In the genomic region with DNA sequence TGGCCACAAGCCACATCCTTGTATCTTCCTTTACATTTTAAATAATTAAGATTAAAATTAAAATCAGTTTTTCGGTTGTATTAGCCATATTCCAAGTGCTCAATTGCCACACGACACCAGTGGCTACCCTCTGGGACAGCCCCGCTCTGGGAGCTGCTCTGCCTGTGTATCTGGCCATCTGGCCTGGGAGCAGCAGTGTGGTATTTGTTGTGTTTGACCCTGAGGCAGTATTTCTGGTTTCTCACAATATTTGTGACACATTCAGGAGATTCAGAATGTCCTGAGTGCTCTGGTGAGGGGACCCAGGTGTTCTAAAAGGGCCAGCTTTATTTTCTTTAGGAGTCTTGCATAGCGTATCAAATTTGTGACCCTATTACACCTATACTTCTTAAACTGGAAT, we compare ENCODE assay signal across 24 cellular contexts.
"Had no signal": no experiment of that assay in that cellular context is flagged by ENCODE, and none has a peak within 500 bp of the region (broad histone marks: within the 10 kb centered on the region; RNA-seq: fewer than 3 reads in every experiment).

No MANE protein-coding gene starts in this region.

- H3K9me3 ChIP-seq: colonic mucosa, esophagus muscularis mucosa, esophagus squamous epithelium, gastrocnemius medialis, gastroesophageal sphincter had no signal

- ATAC-seq: effector memory CD8-positive, alpha-beta T cell; esophagus mucosa; foreskin keratinocyte; gastrocnemius medialis; gastroesophageal sphincter; heart left ventricle; heart right ventricle had no signal

- H3K27me3 Mint-ChIP-seq: dendritic cell treated with granulocyte-macrophage colony-stimulating factor and Interleukin-4, amounts not matched to agents 40 ng/mL and 50 ng/mL, for 4 days had no signal

- H3K36me3 ChIP-seq: colonic mucosa, esophagus muscularis mucosa, esophagus squamous epithelium, gastrocnemius medialis, gastroesophageal sphincter, heart left ventricle, heart right ventricle had no signal

- H3K27ac ChIP-seq: colonic mucosa, coronary artery, dorsolateral prefrontal cortex, epithelial cell of prostate, esophagus muscularis mucosa, esophagus squamous epithelium, foreskin keratinocyte, gastrocnemius medialis, gastroesophageal sphincter, heart left ventricle, heart right ventricle had no signal

- H3K4me1 ChIP-seq: colonic mucosa, esophagus squamous epithelium, foreskin keratinocyte, gastrocnemius medialis, heart right ventricle had no signal

- H3K27ac Mint-ChIP-seq: dendritic cell treated with granulocyte-macrophage colony-stimulating factor and Interleukin-4, amounts not matched to agents 40 ng/mL and 50 ng/mL, for 4 days; effector memory CD8-positive, alpha-beta T cell; endodermal cell had no signal

- H3K9me3 Mint-ChIP-seq: effector memory CD8-positive, alpha-beta T cell had no signal

- H3K4me3 ChIP-seq: colonic mucosa, coronary artery, dorsolateral prefrontal cortex, esophagus muscularis mucosa, esophagus squamous epithelium, gastrocnemius medialis, gastroesophageal sphincter, heart left ventricle, heart right ventricle had no signal

- DNase-seq: colonic mucosa; cortex of kidney; dermis blood vessel endothelial cell; dorsolateral prefrontal cortex; effector CD4-positive, alpha-beta T cell; effector CD8-positive, alpha-beta T cell; effector memory CD4-positive, alpha-beta T cell; effector memory CD8-positive, alpha-beta T cell; endodermal cell; erythroblast; esophagus squamous epithelium; foreskin fibroblast; foreskin keratinocyte; foreskin melanocyte; gastrocnemius medialis; head of caudate nucleus; heart left ventricle; heart right ventricle had no signal

- H3K4me3 Mint-ChIP-seq: dendritic cell treated with granulocyte-macrophage colony-stimulating factor and Interleukin-4, amounts not matched to agents 40 ng/mL and 50 ng/mL, for 4 days; effector memory CD8-positive, alpha-beta T cell; endodermal cell had no signal

- H3K27me3 ChIP-seq: colonic mucosa, esophagus muscularis mucosa, esophagus squamous epithelium, foreskin keratinocyte, gastrocnemius medialis, gastroesophageal sphincter, heart left ventricle, heart right ventricle had no signal
